27 cellular contexts compared by ENCODE assay signal in the genomic region with DNA sequence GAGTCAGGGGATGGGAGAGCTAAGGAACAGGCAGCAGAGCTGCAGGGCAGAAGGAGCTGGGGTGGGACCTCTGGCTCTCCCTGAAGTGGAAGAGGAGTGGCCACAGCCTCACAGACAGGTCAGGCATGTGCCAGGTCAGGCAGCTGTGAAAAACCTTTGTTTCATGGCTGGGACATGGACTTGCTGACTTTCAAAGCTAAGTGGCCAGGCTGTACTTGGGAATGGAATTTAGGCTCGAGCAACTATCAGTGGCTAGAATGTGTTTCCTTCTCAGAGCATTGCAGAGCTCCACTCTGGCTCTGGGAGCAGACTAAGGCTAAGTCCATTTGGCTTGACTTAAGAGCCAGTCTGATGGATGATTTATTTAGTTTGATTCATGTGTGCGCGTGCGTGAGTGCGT.
"Had no signal": no experiment of that assay in that cellular context is flagged by ENCODE, and none has a peak within 500 bp of the region (broad histone marks: within the 10 kb centered on the region; RNA-seq: fewer than 3 reads in every experiment).

No MANE protein-coding gene starts in this region.

- H3K36me3 ChIP-seq: adrenal gland had no signal

- H3K9me3 ChIP-seq: adrenal gland, body of pancreas had no signal

- H3K4me1 ChIP-seq: adrenal gland, body of pancreas had no signal

- H3K27ac ChIP-seq: adrenal gland, body of pancreas, VCaP had no signal

- DNase-seq: activated B cell treated with CpG ODN at 0.5 μM for 24 hours; activated CD4-positive, alpha-beta memory T cell treated with anti-CD3 and anti-CD28 coated beads for 36 hours; activated CD4-positive, alpha-beta T cell treated with anti-CD3 and anti-CD28 coated beads for 4 hours; activated CD4-positive, alpha-beta T cell treated with anti-CD3 and anti-CD28 coated beads, Interleukin-2, amount 10 ng/mL, durations not matched to agents 24 days and 14 days; activated CD4-positive, alpha-beta T cell treated with anti-CD3 and anti-CD28 coated beads, Interleukin-2, amount 50 U/mL, for 1 hour; activated CD4-positive, alpha-beta T cell treated with anti-CD3 and anti-CD28 coated beads, Interleukin-2, amount 50 U/mL, for 4 hours; activated CD4-positive, CD25-positive, alpha-beta regulatory T cell treated with anti-CD3 and anti-CD28 coated beads, Interleukin-2, amount 50 U/mL, for 72 hours; activated CD8-positive, alpha-beta memory T cell treated with anti-CD3 and anti-CD28 coated beads, Interleukin-2, amount 50 U/mL, for 4 hours; activated CD8-positive, alpha-beta T cell treated with anti-CD3 and anti-CD28 coated beads for 36 hours; activated effector memory CD4-positive, alpha-beta T cell treated with anti-CD3 and anti-CD28 coated beads, Interleukin-2, amount 50 U/mL, for 16 hours; activated gamma-delta T cell treated with Interleukin-2 at 50 U/mL for 16 hours; activated naive CD4-positive, alpha-beta T cell; activated naive CD4-positive, alpha-beta T cell treated with anti-CD3 and anti-CD28 coated beads for 36 hours; activated naive CD4-positive, alpha-beta T cell treated with anti-CD3 and anti-CD28 coated beads, Interleukin-2, amount 50 U/mL, for 16 hours; activated naive CD8-positive, alpha-beta T cell treated with anti-CD3 and anti-CD28 coated beads for 36 hours; activated T-cell treated with anti-CD3 and anti-CD28 coated beads for 4 hours; activated T-cell treated with anti-CD3 and anti-CD28 coated beads, Interleukin-2, amount 50 U/mL, for 1 hour; activated T-cell treated with anti-CD3 and anti-CD28 coated beads, Interleukin-2, amount 50 U/mL, for 4 hours; activated T-cell treated with anti-CD3 and anti-CD28 coated beads, Interleukin-2, amount 50 U/mL, for 72 hours; adrenal gland; amniotic stem cell; aorta; body of pancreas; central memory CD4-positive, alpha-beta T cell; T-helper 2 cell; T-helper 9 cell had no signal

- H3K4me3 ChIP-seq: adrenal gland, body of pancreas had no signal

- H3K27me3 ChIP-seq: adrenal gland, body of pancreas had no signal
